In genomic region chr3:123635717-123636116, GRCh38 we compare ENCODE assay signal across 2 cellular contexts.
TF ChIP-seq lines count a peak whose summit lies in the region.

No MANE protein-coding gene starts in this region.

TF ChIP-seq in GM23338, 12 proteins besides CTCF, POLR2A, EP300 and RAD21 (continued from another document):
- no peak for TF ChIP-seq REST (IDR thresholded peaks at IDR 0.05; ENCODE audit: unreplicated experiment)
- TF ChIP-seq ETS1 (IDR thresholded peaks at IDR 0.05): no peak
- no peak for TF ChIP-seq ZNF331 (CRISPR knock-in tag; IDR thresholded peaks at IDR 0.05; ENCODE audit: low read depth)
- no peak for TF ChIP-seq EZH2phosphoT487 (IDR thresholded peaks at IDR 0.05; ENCODE audit: unreplicated experiment)
- no peak for TF ChIP-seq ZNF462 (CRISPR knock-in tag; IDR thresholded peaks at IDR 0.05)

TF ChIP-seq in WTC11, 78 proteins besides CTCF, POLR2A, EP300 and RAD21 (continued from another document):
- TF ChIP-seq ARID4B (CRISPR knock-in tag; IDR thresholded peaks at IDR 0.05; ENCODE audit: borderline replicate concordance) (no peak), E2F1 (CRISPR knock-in tag; IDR thresholded peaks at IDR 0.05) (no peak), NR1H2 (CRISPR knock-in tag; IDR thresholded peaks at IDR 0.05) (no peak)
